Comparison of ENCODE assay signal across 15 cellular contexts in the genomic region with DNA sequence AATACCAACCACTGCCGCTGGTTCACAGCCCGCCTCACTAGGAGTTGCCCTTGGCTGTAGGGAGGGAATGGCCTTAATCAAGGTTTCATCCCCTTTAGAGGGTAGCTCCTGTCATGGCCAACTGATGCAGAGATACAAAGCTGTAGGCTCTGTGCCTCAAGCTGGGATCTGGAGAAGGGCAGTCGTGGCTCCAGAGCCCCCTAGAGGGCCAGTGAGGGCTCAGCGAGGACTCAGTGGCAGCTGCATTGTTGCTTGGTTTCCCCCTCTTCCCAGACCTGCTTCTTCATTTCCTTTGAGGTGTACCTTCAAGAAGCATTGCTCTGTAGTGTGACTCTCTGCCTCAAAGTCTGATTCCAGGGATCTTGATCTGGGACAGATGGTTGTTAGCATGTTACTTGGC.
A peak's percentile ranks its signal among the peaks of the same experiment; 100 is the strongest.
DNase-seq lines count a peak whose midpoint lies in the region; ATAC-seq and TF ChIP-seq lines count a peak whose summit lies in the region.
"Had no signal": no experiment of that assay in that cellular context is flagged by ENCODE, and none has a peak within 500 bp of the region (broad histone marks: within the 10 kb centered on the region; RNA-seq: fewer than 3 reads in every experiment).

No MANE protein-coding gene starts in this region.

- H3K9me2 ChIP-seq in PC-3 (replicated peaks; ENCODE audit: low read length), result no peaks in the 10 kb centered on the region

- H3K9ac ChIP-seq in BLaER1 (no peak overlapping the region), PC-3 (ENCODE audit: low read length) (no peak overlapping the region)
- H3K9ac ChIP-seq: GM23248 had no signal

- H3K4me1 Mint-ChIP-seq in naive thymus-derived CD4-positive, alpha-beta T cell, result peaks cover 12 to 72% (median 62%) of the 10 kb centered on the region in 7 donors

- H3K9me3 Mint-ChIP-seq in naive thymus-derived CD4-positive, alpha-beta T cell, result peaks cover 0 to 3% (median 1%) of the 10 kb centered on the region in 11 donors

- H3K9me3 ChIP-seq in BLaER1 (peaks cover 10% of the 10 kb centered on the region), PC-3 (ENCODE audit: low read length) (no peaks in the 10 kb centered on the region)
- no peaks in the 10 kb centered on the region for H3K9me3 ChIP-seq in naive thymus-derived CD4-positive, alpha-beta T cell (ENCODE audit: control insufficient read depth in 2 of 3, low read length in 3 of 3)
- H3K9me3 ChIP-seq: Peyer's patch had no signal

- H3K79me2 ChIP-seq in PC-3 (ENCODE audit: low read length), result no peaks in the 10 kb centered on the region

- H3K36me3 ChIP-seq in BLaER1, result no peaks in the 10 kb centered on the region
- no peaks in the 10 kb centered on the region for H3K36me3 ChIP-seq in PC-3 (ENCODE audit: low read depth, low read length)
- no peaks in the 10 kb centered on the region for H3K36me3 ChIP-seq in naive thymus-derived CD4-positive, alpha-beta T cell (ENCODE audit: control insufficient read depth in 2 of 3, insufficient read depth in 3 of 3, low read length in 3 of 3)
- H3K36me3 ChIP-seq: heart right ventricle, Peyer's patch had no signal

- CTCF ChIA-PET in PC-3 (lab: Charles Lee), result no interaction called here
- CTCF ChIA-PET in naive thymus-derived CD4-positive, alpha-beta T cell (lab: Charles Lee), result interaction anchor here (0.6 kb wide), 1 partner anchor 723 kb away, joined by 3 read pairs; no protein-coding TSS in a partner anchor

- no peak for DNase-seq in PC-3
- no peak for DNase-seq in fibroblast of mammary gland (ENCODE audit: low read depth)
- DNase-seq in glomerular visceral epithelial cell (ENCODE audit: extremely low spot score), result no peak
- no peak for DNase-seq in activated CD4-positive, CD25-positive, alpha-beta regulatory T cell (lab: John Stamatoyannopoulos, UW)
- DNase-seq in NCI-H2227 (lab: John Stamatoyannopoulos, UW; ENCODE audit: unreplicated experiment), result no peak
- DNase-seq in naive thymus-derived CD4-positive, alpha-beta T cell, result no peak
- DNase-seq: cerebellar nuclear complex, GM23248, heart right ventricle, NCI-H1092, Peyer's patch, small intestine had no signal

- H3K4me1 ChIP-seq in BLaER1 (peaks cover 81% of the 10 kb centered on the region), PC-3 (ENCODE audit: insufficient read depth, low read length) (peaks cover 42% of the 10 kb centered on the region)
- H3K4me1 ChIP-seq in naive thymus-derived CD4-positive, alpha-beta T cell (ENCODE audit: control insufficient read depth in 2 of 2, insufficient read depth in 2 of 2, low read length in 2 of 2), result peaks cover 16 to 32% of the 10 kb centered on the region in 2 donors

- peak; percentile 77 for TF ChIP-seq CTCF in GM12875 (IDR thresholded peaks at IDR 0.05; ENCODE audit: borderline replicate concordance, insufficient read depth, low read depth, low read length)
- peak; percentile 34 for TF ChIP-seq CTCF in PC-3 (conservative IDR thresholded peaks at IDR 0.05; ENCODE audit: low read depth, low read length)
- peak; percentile 22 for TF ChIP-seq CTCF in fibroblast of mammary gland (conservative IDR thresholded peaks at IDR 0.05; ENCODE audit: control insufficient read depth, insufficient read depth, low read depth, low read length)

- intact Hi-C loops in PC-3 (cut with micrococcal nuclease), result no loop called here
- intact Hi-C loops in naive thymus-derived CD4-positive, alpha-beta T cell (cut with micrococcal nuclease), result loop anchor here in 1 of 2 donors (10.0 kb wide), 1 partner anchor 956 kb away; no protein-coding TSS in a partner anchor

- H3K36me3 Mint-ChIP-seq in naive thymus-derived CD4-positive, alpha-beta T cell, result peaks cover 0 to 3% (median 1%) of the 10 kb centered on the region in 5 donors

- no peaks in the 10 kb centered on the region for H3K27me3 ChIP-seq in BLaER1
- no peaks in the 10 kb centered on the region for H3K27me3 ChIP-seq in PC-3 (ENCODE audit: low read length)
- no peaks in the 10 kb centered on the region for H3K27me3 ChIP-seq in naive thymus-derived CD4-positive, alpha-beta T cell (ENCODE audit: control insufficient read depth in 2 of 2, insufficient read depth in 2 of 2, low read length in 2 of 2)
- H3K27me3 ChIP-seq: heart right ventricle, Peyer's patch had no signal

- H3K27ac Mint-ChIP-seq in naive thymus-derived CD4-positive, alpha-beta T cell, result peak overlapping the region in 2 of 9 donors; percentile 14 to 30

- peaks cover 0 to 21% (median 0%) of the 10 kb centered on the region in 5 donors for H3K27me3 Mint-ChIP-seq in naive thymus-derived CD4-positive, alpha-beta T cell

- ATAC-seq in PC-3, result no peak
- ATAC-seq in naive thymus-derived CD4-positive, alpha-beta T cell, result no peak
- ATAC-seq: heart right ventricle had no signal

- peak overlapping the region; percentile 87 for H3K4me2 ChIP-seq in BLaER1
- H3K4me2 ChIP-seq in PC-3 (ENCODE audit: low read length), result no peak overlapping the region

- BruUV-seq in PC-3 (replicated peaks; lab: Mats Ljungman, UMichigan), result no TSS peak

- H4K20me1 ChIP-seq in BLaER1 (no peaks in the 10 kb centered on the region), PC-3 (ENCODE audit: low read length) (no peaks in the 10 kb centered on the region)

- H3F3A ChIP-seq in PC-3 (ENCODE audit: low read length, unreplicated experiment), result no peaks in the 10 kb centered on the region

- POLR2A ChIA-PET in PC-3 (lab: Charles Lee; ENCODE audit: unreplicated experiment), result interaction anchor here (0.6 kb wide), 1 partner anchor 449 kb away, joined by 10 read pairs; no protein-coding TSS in a partner anchor
- POLR2A ChIA-PET in naive thymus-derived CD4-positive, alpha-beta T cell (lab: Charles Lee), result interaction anchor here (0.7 to 1.1 kb wide), 4 partner anchors 12 to 389 kb away, joined by 3 read pairs; no protein-coding TSS in a partner anchor

- no peak overlapping the region for H2AFZ ChIP-seq in PC-3 (ENCODE audit: low read length)
- H2AFZ ChIP-seq: GM23248 had no signal

- peak overlapping the region in 1 of 10 donors; percentile 21 for H3K4me3 Mint-ChIP-seq in naive thymus-derived CD4-positive, alpha-beta T cell

- H3K27ac ChIP-seq in BLaER1, result no peak overlapping the region
- no peak overlapping the region for H3K27ac ChIP-seq in PC-3 (ENCODE audit: low read length)
- H3K27ac ChIP-seq in naive thymus-derived CD4-positive, alpha-beta T cell (ENCODE audit: low read depth, low read length), result no peak overlapping the region
- H3K27ac ChIP-seq: GM23248, heart right ventricle, Peyer's patch, VCaP had no signal

- no peak overlapping the region for H3K4me3 ChIP-seq in BLaER1
- no peak overlapping the region for H3K4me3 ChIP-seq in GM12875 (ENCODE audit: low read depth, low read length)
- H3K4me3 ChIP-seq in PC-3 (ENCODE audit: low read length), result no peak overlapping the region
- no peak overlapping the region for H3K4me3 ChIP-seq in fibroblast of mammary gland (ENCODE audit: control insufficient read depth, low read depth, low read length)
- no peak overlapping the region for H3K4me3 ChIP-seq in naive thymus-derived CD4-positive, alpha-beta T cell (ENCODE audit: low read length)
- H3K4me3 ChIP-seq: GM23248, heart right ventricle, Peyer's patch had no signal

Comparison
In these comparisons a context has a peak if more than half of its experiments do, and no peak if none do; other contexts are left out.
1. CTCF ChIP-seq: peak in every context shown above with its lines; median percentile 77 in GM12875; 34 in PC-3; 22 in fibroblast of mammary gland.